16 cellular contexts compared by ENCODE assay signal in the genomic region with DNA sequence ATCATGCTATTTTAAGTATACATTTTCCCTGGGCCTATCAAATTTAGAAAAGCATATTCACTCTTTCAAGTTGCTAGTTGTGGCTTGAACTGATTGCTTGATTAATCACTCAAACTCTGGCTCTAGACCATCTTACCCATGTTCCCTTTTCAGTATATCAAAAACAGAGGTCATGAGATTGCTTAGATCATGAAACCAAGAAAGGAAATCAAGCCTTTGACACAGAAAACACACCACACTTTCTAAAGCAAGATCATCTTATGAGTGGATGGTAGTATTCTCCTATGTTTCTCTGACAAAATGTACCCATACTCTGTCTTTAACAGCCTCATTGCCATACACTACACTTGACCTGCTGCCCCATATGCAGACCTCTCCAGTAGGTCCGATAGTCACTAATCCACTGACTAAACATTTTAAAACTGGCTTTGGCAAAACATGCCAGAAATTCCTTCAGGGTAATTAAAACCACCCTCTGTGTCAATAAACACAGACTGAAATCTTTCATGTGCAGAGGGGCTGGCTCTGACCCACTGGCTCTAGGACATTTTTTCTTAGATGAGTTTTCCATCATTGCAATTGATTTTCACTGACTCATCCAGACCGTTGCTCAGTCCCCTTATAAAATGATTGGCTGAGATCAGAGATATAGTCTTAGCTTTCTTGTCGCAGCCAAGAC. TPM values are rescaled to one million over a fixed set of nuclear protein-coding genes. Genes with fewer than 3 reads are reported as not detected.
DNase-seq lines count a peak whose midpoint lies in the region; ATAC-seq, FAIRE-seq and TF ChIP-seq lines count a peak whose summit lies in the region.
"Had no signal": no experiment of that assay in that cellular context is flagged by ENCODE, and none has a peak within 500 bp of the region (broad histone marks: within the 10 kb centered on the region; RNA-seq: fewer than 3 reads in every experiment).

No MANE protein-coding gene starts in this region.

- no peak for TF ChIP-seq CTCF in bronchial epithelial cell (IDR thresholded peaks at IDR 0.05; ENCODE audit: insufficient read depth, low read length, severe bottlenecking)
- TF ChIP-seq CTCF in retinal pigment epithelial cell (conservative IDR thresholded peaks at IDR 0.05; ENCODE audit: low read depth, low read length), result no peak

- ATAC-seq in GM21390 (IDR thresholded peaks at IDR 0.05; ENCODE audit: unreplicated experiment), result no peak
- ATAC-seq: effector memory CD8-positive, alpha-beta T cell; T-cell had no signal

- no peaks in the 10 kb centered on the region for H3K36me3 ChIP-seq in MG63
- H3K36me3 ChIP-seq in bronchial epithelial cell (ENCODE audit: control insufficient read depth, insufficient read depth, low read length), result no peaks in the 10 kb centered on the region

- DNase-seq in ELF-1 (ENCODE audit: low read depth, low spot score) (peak; percentile 9), MG63 (peak; percentile 81), bronchial epithelial cell (ENCODE audit: low read depth) (no peak), retinal pigment epithelial cell (ENCODE audit: low read depth) (peak; percentile 91), middle frontal gyrus (ENCODE audit: extremely low spot score, low spot score) (no peak), NCI-H2227 treated with DMSO at 0.1 percent for 48 hours (lab: John Stamatoyannopoulos, UW) (no peak)
- no peak for DNase-seq in activated CD4-positive, CD25-positive, alpha-beta regulatory T cell treated with anti-CD3 and anti-CD28 coated beads, Interleukin-2, amount 50 U/mL, for 72 hours
- DNase-seq: activated B cell treated with CpG ODN at 0.5 μM for 24 hours; activated CD8-positive, alpha-beta memory T cell treated with anti-CD3 and anti-CD28 coated beads, Interleukin-2, amount 50 U/mL, for 4 hours; activated naive CD4-positive, alpha-beta T cell treated with anti-CD3 and anti-CD28 coated beads for 36 hours; effector memory CD8-positive, alpha-beta T cell; foreskin melanocyte; NCI-H187; NCI-H526; T-cell had no signal

- FAIRE-seq in bronchial epithelial cell (lab: Jason Lieb, UNC), result peak; percentile 18

- H3K4me3 ChIP-seq in MG63 (no peak overlapping the region), bronchial epithelial cell (ENCODE audit: low read depth, low read length) (no peak overlapping the region), retinal pigment epithelial cell (ENCODE audit: low read length) (no peak overlapping the region)

- H3K27me3 ChIP-seq in MG63 (no peaks in the 10 kb centered on the region), bronchial epithelial cell (ENCODE audit: control insufficient read depth, insufficient read depth, low read length) (no peaks in the 10 kb centered on the region)

- no peaks in the 10 kb centered on the region for H3K9me3 ChIP-seq in MG63

RNA-seq across cellular contexts. Expression of a gene that starts 18.2 kb away (rescaled TPM):
- 3.9 and 9.1 TPM in 2 replicates for total RNA-seq in MG63 (2014; rRNA removed; shearing (Covaris generic); ENCODE audit: low replicate concordance)
- under 0.01 TPM in 1 of 2 replicates, not detected in the other for total RNA-seq in bronchial epithelial cell
- total RNA-seq: activated B cell treated with CpG ODN at 0.5 μM for 24 hours; activated naive CD4-positive, alpha-beta T cell treated with anti-CD3 and anti-CD28 coated beads for 36 hours had no signal

Comparison
In these comparisons a context has a peak if more than half of its experiments do, and no peak if none do; other contexts are left out.
1. DNase-seq: peak in ELF-1 (single experiment), MG63 (single experiment) and retinal pigment epithelial cell (single experiment); none in bronchial epithelial cell (single experiment), activated CD4-positive, CD25-positive, alpha-beta regulatory T cell treated with anti-CD3 and anti-CD28 coated beads, Interleukin-2, amount 50 U/mL, for 72 hours (single experiment), middle frontal gyrus (single experiment) and NCI-H2227 treated with DMSO at 0.1 percent for 48 hours (single experiment).